ENCODE assay signal across 11 cellular contexts in genomic region chr2:72144412-72144745, GRCh38. TPM values are rescaled to one million over a fixed set of nuclear protein-coding genes. Genes with fewer than 3 reads are reported as not detected.
DNase-seq lines count a peak whose midpoint lies in the region; ATAC-seq and TF ChIP-seq lines count a peak whose summit lies in the region.
"Had no signal": no experiment of that assay in that cellular context is flagged by ENCODE, and none has a peak within 500 bp of the region (broad histone marks: within the 10 kb centered on the region; RNA-seq: fewer than 3 reads in every experiment).

No MANE protein-coding gene starts in this region.

- no peak overlapping the region for H4K8ac ChIP-seq in mesenchymal stem cell (ENCODE audit: low read length)

- H3K27ac ChIP-seq in colonic mucosa, result no peak overlapping the region
- no peak overlapping the region for H3K27ac ChIP-seq in mesenchymal stem cell (ENCODE audit: low read length, poor library complexity, severe bottlenecking)
- peak overlapping the region; percentile 73 to 83 for H3K27ac ChIP-seq in thoracic aorta
- H3K27ac ChIP-seq: 22Rv1, SJSA1 had no signal

- H3K36me3 ChIP-seq in colonic mucosa (no peaks in the 10 kb centered on the region), mesenchymal stem cell (ENCODE audit: control insufficient read depth in 1 of 2, insufficient read depth in 2 of 2, low read depth in 1 of 2, low read length in 2 of 2) (no peaks in the 10 kb centered on the region), thoracic aorta (no peaks in the 10 kb centered on the region)
- H3K36me3 ChIP-seq: SJSA1 had no signal

- H3K9me3 ChIP-seq in colonic mucosa (no peaks in the 10 kb centered on the region), mesenchymal stem cell (ENCODE audit: control insufficient read depth, low read length) (no peaks in the 10 kb centered on the region), thoracic aorta (no peaks in the 10 kb centered on the region)

- no peak overlapping the region for H2BK120ac ChIP-seq in mesenchymal stem cell (ENCODE audit: low read depth, low read length)

- no peak overlapping the region for H2AFZ ChIP-seq in mesenchymal stem cell (ENCODE audit: low read depth, low read length)

- no peak overlapping the region for H3K23ac ChIP-seq in mesenchymal stem cell (ENCODE audit: low read length in 2 of 2)

- DNase-seq in NCI-H2171 treated with DMSO at 0.1 percent for 48 hours (lab: John Stamatoyannopoulos, UW) (peak; percentile 23), NCI-H2171 (lab: John Stamatoyannopoulos, UW) (no peak), colonic mucosa (no peak), mesenchymal stem cell (no peak), thoracic aorta (ENCODE audit: low spot score) (no peak), GDM1 (lab: John Stamatoyannopoulos, UW) (no peak)
- DNase-seq: stimulated activated CD4-positive, alpha-beta T cell treated with anti-CD3 and anti-CD28 coated beads, Interleukin-1b, Interleukin-23, amount 100 ng/mL, for 48 hours had no signal

- H3K9ac ChIP-seq in colonic mucosa (ENCODE audit: low read depth in 2 of 2, low read length in 2 of 2) (no peak overlapping the region), mesenchymal stem cell (ENCODE audit: low read length) (peak overlapping the region; percentile 81)

- no peak overlapping the region for H3K4ac ChIP-seq in mesenchymal stem cell (ENCODE audit: low read depth in 1 of 2, low read length in 2 of 2)

- H4K91ac ChIP-seq in mesenchymal stem cell (ENCODE audit: low read length), result no peak overlapping the region

- no peak overlapping the region for H2BK12ac ChIP-seq in mesenchymal stem cell (ENCODE audit: low read length in 2 of 2)

- H3K4me3 ChIP-seq in colonic mucosa, result peak overlapping the region; percentile 37
- H3K4me3 ChIP-seq in mesenchymal stem cell (ENCODE audit: insufficient read depth in 1 of 2, low read depth in 1 of 2, low read length in 2 of 2), result peak overlapping the region; percentile 12 to 87
- H3K4me3 ChIP-seq in thoracic aorta, result peak overlapping the region; percentile 83

- no peak for ATAC-seq in thoracic aorta (ENCODE audit: insufficient number of reproducible peaks, low FRiP score, low read depth)
- no peak for ATAC-seq in HG02938 (IDR thresholded peaks at IDR 0.05; ENCODE audit: unreplicated experiment)
- no peak for ATAC-seq in HG02642 (IDR thresholded peaks at IDR 0.05; ENCODE audit: poor library complexity, unreplicated experiment)

- no peaks in the 10 kb centered on the region for H3K79me1 ChIP-seq in mesenchymal stem cell (replicated peaks; ENCODE audit: low read length, poor library complexity, severe bottlenecking)

- H3K4me1 ChIP-seq in colonic mucosa, result peaks cover 15% of the 10 kb centered on the region
- H3K4me1 ChIP-seq in mesenchymal stem cell (ENCODE audit: control insufficient read depth, insufficient read depth, low read depth, low read length), result peaks cover 51% of the 10 kb centered on the region
- peaks cover 46 to 78% of the 10 kb centered on the region in 2 donors for H3K4me1 ChIP-seq in thoracic aorta (ENCODE audit: control insufficient read depth in 1 of 2, low read depth in 2 of 2)

- peaks cover 54% of the 10 kb centered on the region for H3K27me3 ChIP-seq in colonic mucosa
- H3K27me3 ChIP-seq in mesenchymal stem cell (ENCODE audit: control insufficient read depth in 1 of 2, insufficient read depth in 1 of 2, low read length in 2 of 2), result peaks cover 19 to 57% of the 10 kb centered on the region in 2 experiments
- H3K27me3 ChIP-seq in thoracic aorta (replicated peaks; ENCODE audit: insufficient read depth), result no peaks in the 10 kb centered on the region

- intact Hi-C loops in colonic mucosa (cut with DNase I), result no loop called here

- no peak overlapping the region for H2AK5ac ChIP-seq in mesenchymal stem cell (ENCODE audit: low read length, severe bottlenecking)

- peak overlapping the region; percentile 89 for H3K4me2 ChIP-seq in mesenchymal stem cell (ENCODE audit: low read length, poor library complexity, severe bottlenecking)

- no peak overlapping the region for H2BK5ac ChIP-seq in mesenchymal stem cell (ENCODE audit: low read depth, low read length, poor library complexity, severe bottlenecking)

- no peak overlapping the region for H3K14ac ChIP-seq in mesenchymal stem cell (ENCODE audit: low read length in 2 of 2)

- TF ChIP-seq CTCF in colonic mucosa (IDR thresholded peaks at IDR 0.05) (no peak), thoracic aorta (IDR thresholded peaks at IDR 0.05) (no peak)

- no peak overlapping the region for H2BK15ac ChIP-seq in mesenchymal stem cell (ENCODE audit: low read depth, poor library complexity, severe bottlenecking)

- 1% methylated on average over 18 of the region's 27 CpGs for WGBS in mesenchymal stem cell

- H3K18ac ChIP-seq in mesenchymal stem cell (ENCODE audit: low read depth in 1 of 2, low read length in 2 of 2), result no peak overlapping the region

RNA-seq across cellular contexts. Expression of gene CYP26B1, which starts 3.3 kb away (rescaled TPM):
- total RNA-seq in colonic mucosa, result 1 to 10 TPM; 1.0 to 1.9 TPM
- polyA plus RNA-seq in mesenchymal stem cell (2013, experiment 1 of 2), result 0.08 TPM
- polyA plus RNA-seq in mesenchymal stem cell (2013, experiment 2 of 2), result 0.10 TPM
- 10 to 100 TPM in 1 of 2 donors, 1 to 10 TPM in 1; 6.0 to 20.8 TPM for total RNA-seq in thoracic aorta

Comparison
In these comparisons a context has a peak if more than half of its experiments do, and no peak if none do; other contexts are left out.
1. H3K27ac ChIP-seq: peak in thoracic aorta (2 of 2); none in colonic mucosa (single experiment) and mesenchymal stem cell (single experiment).
2. Peak in every context shown above with its lines, with median percentiles within 50 percentile points of each other: H3K4me3 ChIP-seq.